Comparison of ENCODE assay signal across 27 cellular contexts in genomic region chr3:24046214-24046613, GRCh38.
"Had no signal": no experiment of that assay in that cellular context is flagged by ENCODE, and none has a peak within 500 bp of the region (broad histone marks: within the 10 kb centered on the region; RNA-seq: fewer than 3 reads in every experiment).

No MANE protein-coding gene starts in this region.

- H3K27ac ChIP-seq: colonic mucosa, epithelial cell of prostate, esophagus muscularis mucosa, foreskin keratinocyte, gastroesophageal sphincter, heart left ventricle, hepatocyte, left lung, neural progenitor cell, prostate gland, right lobe of liver, stomach had no signal

- H3K4me1 ChIP-seq: colonic mucosa, neural progenitor cell, prostate gland, right lobe of liver had no signal

- H3K36me3 ChIP-seq: colonic mucosa, esophagus muscularis mucosa, gastroesophageal sphincter, heart left ventricle, left lung, neural progenitor cell, prostate gland, right lobe of liver, stomach, thyroid gland had no signal

- H3K4me3 ChIP-seq: colonic mucosa, esophagus muscularis mucosa, gastroesophageal sphincter, heart left ventricle, hepatocyte, left lung, neural progenitor cell, prostate gland, right lobe of liver, stomach, thyroid gland had no signal

- H3K9me3 ChIP-seq: colonic mucosa, esophagus muscularis mucosa, gastroesophageal sphincter, heart left ventricle, left lung, prostate gland, right lobe of liver, stomach, thyroid gland had no signal

- H3K9ac ChIP-seq: neural progenitor cell had no signal

- H2AFZ ChIP-seq: hepatocyte, neural progenitor cell had no signal

- ATAC-seq: foreskin keratinocyte; gastroesophageal sphincter; heart left ventricle; left cardiac atrium; left lung; naive thymus-derived CD4-positive, alpha-beta T cell had no signal

- H3K79me2 ChIP-seq: hepatocyte had no signal

- H3K27me3 ChIP-seq: colonic mucosa, esophagus muscularis mucosa, foreskin keratinocyte, gastroesophageal sphincter, heart left ventricle, hepatocyte, left lung, neural progenitor cell, right lobe of liver, stomach, thyroid gland had no signal

- DNase-seq: colonic mucosa; effector CD8-positive, alpha-beta T cell; endodermal cell; foreskin keratinocyte; heart left ventricle; kidney; left cardiac atrium; left lung; mesendoderm; midbrain; naive thymus-derived CD4-positive, alpha-beta T cell; retina; right lobe of liver; small intestine; stimulated activated CD4-positive, alpha-beta T cell treated with anti-CD3 and anti-CD28 coated beads, Interleukin-12 subunit alpha, Interleukin-12 subunit beta, amount 100 ng/mL, for 4 hours; stimulated activated CD4-positive, alpha-beta T cell treated with anti-CD3 and anti-CD28 coated beads, Interleukin-1b, Interleukin-23, amount 100 ng/mL, for 48 hours; stimulated activated CD4-positive, alpha-beta T cell treated with anti-CD3 and anti-CD28 coated beads, Interleukin-4, amount 100 ng/mL, for 1 hour; stimulated activated CD8-positive, alpha-beta memory T cell treated with anti-CD3 and anti-CD28 coated beads, Interleukin-4, amount 100 ng/mL, for 48 hours; stimulated activated naive CD4-positive, alpha-beta T cell; stomach; thyroid gland had no signal

- H3K4me2 ChIP-seq: hepatocyte, neural progenitor cell had no signal
